ENCODE assay signal across 1 cellular context in the genomic region with DNA sequence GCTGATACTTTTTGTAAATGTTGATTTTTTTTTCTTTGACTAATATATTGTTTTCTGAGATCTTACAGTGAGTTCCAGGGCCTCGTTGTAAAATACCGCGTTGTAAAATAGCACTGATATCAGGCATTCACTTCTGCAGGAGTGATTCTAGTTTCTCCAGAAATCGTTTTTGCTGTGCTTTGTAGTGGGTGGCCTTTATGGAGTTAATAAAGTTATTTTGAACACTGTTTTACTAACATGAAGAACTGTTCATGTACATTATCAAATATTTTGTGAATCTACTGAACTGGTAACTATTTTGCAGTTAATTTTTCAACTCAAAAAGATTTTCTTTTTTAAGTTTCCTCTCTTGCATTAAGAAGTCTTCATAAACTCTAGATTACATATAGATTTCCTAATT.
TF ChIP-seq lines count a peak whose summit lies in the region.

No MANE protein-coding gene starts in this region.

TF ChIP-seq in H1, 55 proteins besides CTCF, POLR2A, EP300 and RAD21:
- TF ChIP-seq SP2 (IDR thresholded peaks at IDR 0.05; ENCODE audit: low read length) = no peak
- TF ChIP-seq ZNF274 (IDR thresholded peaks at IDR 0.05; ENCODE audit: borderline replicate concordance, extremely low read depth, low read length) = no peak
- TF ChIP-seq YY1 (IDR thresholded peaks at IDR 0.05; ENCODE audit: low read depth, low read length) = no peak
- no peak for TF ChIP-seq KDM1A (IDR thresholded peaks at IDR 0.05; ENCODE audit: borderline replicate concordance, low read length)
- TF ChIP-seq SIRT6 (IDR thresholded peaks at IDR 0.05; ENCODE audit: low read length) = no peak
- no peak for TF ChIP-seq CBX5 (IDR thresholded peaks at IDR 0.05; ENCODE audit: low read depth, low read length)
- TF ChIP-seq KDM4A (IDR thresholded peaks at IDR 0.05; ENCODE audit: low read depth, low read length, severe bottlenecking) = no peak
- TF ChIP-seq NANOG (IDR thresholded peaks at IDR 0.05; ENCODE audit: insufficient read depth, low read depth, low read length, poor library complexity, severe bottlenecking) = no peak
- TF ChIP-seq, protein P1, sequence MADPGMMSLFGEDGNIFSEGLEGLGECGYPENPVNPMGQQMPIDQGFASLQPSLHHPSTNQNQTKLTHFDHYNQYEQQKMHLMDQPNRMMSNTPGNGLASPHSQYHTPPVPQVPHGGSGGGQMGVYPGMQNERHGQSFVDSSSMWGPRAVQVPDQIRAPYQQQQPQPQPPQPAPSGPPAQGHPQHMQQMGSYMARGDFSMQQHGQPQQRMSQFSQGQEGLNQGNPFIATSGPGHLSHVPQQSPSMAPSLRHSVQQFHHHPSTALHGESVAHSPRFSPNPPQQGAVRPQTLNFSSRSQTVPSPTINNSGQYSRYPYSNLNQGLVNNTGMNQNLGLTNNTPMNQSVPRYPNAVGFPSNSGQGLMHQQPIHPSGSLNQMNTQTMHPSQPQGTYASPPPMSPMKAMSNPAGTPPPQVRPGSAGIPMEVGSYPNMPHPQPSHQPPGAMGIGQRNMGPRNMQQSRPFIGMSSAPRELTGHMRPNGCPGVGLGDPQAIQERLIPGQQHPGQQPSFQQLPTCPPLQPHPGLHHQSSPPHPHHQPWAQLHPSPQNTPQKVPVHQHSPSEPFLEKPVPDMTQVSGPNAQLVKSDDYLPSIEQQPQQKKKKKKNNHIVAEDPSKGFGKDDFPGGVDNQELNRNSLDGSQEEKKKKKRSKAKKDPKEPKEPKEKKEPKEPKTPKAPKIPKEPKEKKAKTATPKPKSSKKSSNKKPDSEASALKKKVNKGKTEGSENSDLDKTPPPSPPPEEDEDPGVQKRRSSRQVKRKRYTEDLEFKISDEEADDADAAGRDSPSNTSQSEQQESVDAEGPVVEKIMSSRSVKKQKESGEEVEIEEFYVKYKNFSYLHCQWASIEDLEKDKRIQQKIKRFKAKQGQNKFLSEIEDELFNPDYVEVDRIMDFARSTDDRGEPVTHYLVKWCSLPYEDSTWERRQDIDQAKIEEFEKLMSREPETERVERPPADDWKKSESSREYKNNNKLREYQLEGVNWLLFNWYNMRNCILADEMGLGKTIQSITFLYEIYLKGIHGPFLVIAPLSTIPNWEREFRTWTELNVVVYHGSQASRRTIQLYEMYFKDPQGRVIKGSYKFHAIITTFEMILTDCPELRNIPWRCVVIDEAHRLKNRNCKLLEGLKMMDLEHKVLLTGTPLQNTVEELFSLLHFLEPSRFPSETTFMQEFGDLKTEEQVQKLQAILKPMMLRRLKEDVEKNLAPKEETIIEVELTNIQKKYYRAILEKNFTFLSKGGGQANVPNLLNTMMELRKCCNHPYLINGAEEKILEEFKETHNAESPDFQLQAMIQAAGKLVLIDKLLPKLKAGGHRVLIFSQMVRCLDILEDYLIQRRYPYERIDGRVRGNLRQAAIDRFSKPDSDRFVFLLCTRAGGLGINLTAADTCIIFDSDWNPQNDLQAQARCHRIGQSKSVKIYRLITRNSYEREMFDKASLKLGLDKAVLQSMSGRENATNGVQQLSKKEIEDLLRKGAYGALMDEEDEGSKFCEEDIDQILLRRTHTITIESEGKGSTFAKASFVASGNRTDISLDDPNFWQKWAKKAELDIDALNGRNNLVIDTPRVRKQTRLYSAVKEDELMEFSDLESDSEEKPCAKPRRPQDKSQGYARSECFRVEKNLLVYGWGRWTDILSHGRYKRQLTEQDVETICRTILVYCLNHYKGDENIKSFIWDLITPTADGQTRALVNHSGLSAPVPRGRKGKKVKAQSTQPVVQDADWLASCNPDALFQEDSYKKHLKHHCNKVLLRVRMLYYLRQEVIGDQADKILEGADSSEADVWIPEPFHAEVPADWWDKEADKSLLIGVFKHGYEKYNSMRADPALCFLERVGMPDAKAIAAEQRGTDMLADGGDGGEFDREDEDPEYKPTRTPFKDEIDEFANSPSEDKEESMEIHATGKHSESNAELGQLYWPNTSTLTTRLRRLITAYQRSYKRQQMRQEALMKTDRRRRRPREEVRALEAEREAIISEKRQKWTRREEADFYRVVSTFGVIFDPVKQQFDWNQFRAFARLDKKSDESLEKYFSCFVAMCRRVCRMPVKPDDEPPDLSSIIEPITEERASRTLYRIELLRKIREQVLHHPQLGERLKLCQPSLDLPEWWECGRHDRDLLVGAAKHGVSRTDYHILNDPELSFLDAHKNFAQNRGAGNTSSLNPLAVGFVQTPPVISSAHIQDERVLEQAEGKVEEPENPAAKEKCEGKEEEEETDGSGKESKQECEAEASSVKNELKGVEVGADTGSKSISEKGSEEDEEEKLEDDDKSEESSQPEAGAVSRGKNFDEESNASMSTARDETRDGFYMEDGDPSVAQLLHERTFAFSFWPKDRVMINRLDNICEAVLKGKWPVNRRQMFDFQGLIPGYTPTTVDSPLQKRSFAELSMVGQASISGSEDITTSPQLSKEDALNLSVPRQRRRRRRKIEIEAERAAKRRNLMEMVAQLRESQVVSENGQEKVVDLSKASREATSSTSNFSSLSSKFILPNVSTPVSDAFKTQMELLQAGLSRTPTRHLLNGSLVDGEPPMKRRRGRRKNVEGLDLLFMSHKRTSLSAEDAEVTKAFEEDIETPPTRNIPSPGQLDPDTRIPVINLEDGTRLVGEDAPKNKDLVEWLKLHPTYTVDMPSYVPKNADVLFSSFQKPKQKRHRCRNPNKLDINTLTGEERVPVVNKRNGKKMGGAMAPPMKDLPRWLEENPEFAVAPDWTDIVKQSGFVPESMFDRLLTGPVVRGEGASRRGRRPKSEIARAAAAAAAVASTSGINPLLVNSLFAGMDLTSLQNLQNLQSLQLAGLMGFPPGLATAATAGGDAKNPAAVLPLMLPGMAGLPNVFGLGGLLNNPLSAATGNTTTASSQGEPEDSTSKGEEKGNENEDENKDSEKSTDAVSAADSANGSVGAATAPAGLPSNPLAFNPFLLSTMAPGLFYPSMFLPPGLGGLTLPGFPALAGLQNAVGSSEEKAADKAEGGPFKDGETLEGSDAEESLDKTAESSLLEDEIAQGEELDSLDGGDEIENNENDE (IDR thresholded peaks at IDR 0.05; ENCODE audit: insufficient replicate concordance, low read length) = no peak
- no peak for TF ChIP-seq TAF7 (optimal IDR thresholded peaks at IDR 0.05; ENCODE audit: borderline replicate concordance, low read depth, low read length)
- TF ChIP-seq SUZ12 (IDR thresholded peaks at IDR 0.05; ENCODE audit: low read length) = no peak
